ENCODE assay signal across 1 cellular context in the genomic region with DNA sequence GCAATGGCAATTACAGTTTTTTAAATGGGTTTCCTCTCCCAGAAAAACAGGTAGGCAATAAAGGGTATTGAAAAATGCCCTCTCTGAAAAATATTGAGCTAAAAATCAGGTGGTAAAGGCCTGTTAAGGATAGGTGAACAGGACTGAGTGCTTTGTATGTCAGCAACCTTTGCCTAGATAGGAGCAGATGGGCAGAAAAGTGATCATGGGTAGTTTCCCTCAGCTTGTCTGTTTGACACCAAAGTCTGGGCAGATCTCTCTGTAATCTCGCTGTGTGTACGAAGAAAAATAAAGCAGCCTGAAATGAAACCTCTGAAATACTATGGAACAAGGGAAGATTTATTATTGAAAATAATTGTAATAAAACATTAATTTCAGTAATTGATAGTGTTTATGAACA.
TF ChIP-seq lines count a peak whose summit lies in the region.

No MANE protein-coding gene starts in this region.

TF ChIP-seq in HepG2, 621 proteins besides CTCF, POLR2A, EP300 and RAD21:
- TF ChIP-seq KDM5B (CRISPR knock-in tag; IDR thresholded peaks at IDR 0.05; ENCODE audit: borderline replicate concordance): no peak
